ENCODE assay signal across 8 cellular contexts in the genomic region with DNA sequence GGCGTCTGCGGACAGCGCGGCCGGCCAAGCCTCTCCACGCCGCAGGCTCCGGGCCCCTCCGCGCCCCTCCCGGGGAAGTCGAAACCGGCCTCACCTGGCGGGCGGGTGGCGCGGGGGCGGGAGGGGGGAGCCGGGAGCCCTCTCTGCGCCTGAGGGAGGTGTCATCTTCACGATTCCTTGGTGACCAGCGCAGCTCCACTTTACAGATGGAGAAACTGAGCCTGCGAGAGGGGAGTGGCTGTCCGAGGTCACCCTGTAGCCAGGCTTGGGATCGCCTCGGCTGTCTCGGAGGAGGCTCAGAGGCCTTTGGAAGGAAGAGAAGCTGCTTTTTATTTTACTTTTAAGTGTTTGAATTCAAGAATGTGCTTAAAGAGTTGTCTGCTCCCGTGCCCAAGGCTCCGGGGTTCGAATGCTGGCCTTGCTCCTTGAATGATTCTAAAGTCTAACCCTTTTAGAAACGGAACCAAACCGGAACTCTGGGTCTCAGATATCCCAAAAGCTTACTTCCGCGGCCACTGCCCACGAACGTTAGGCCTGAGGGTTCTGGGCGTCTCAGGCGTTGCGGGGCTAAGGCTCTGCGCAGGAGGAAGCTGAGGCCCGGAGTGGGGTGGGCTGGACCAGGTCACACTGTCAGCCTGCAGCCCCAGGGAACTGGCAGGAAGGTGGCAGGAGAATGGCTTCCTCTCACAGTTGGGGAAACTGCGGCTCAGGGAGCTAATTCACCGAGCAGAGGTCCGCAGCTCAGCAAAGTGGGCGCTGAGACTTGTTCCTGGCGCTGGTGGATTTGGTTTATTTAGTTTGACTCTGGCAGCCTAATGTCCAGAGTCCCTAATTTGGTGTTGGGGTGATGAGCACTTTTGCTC. TPM values are rescaled to one million over a fixed set of nuclear protein-coding genes. Genes with fewer than 3 reads are reported as not detected.
DNase-seq lines count a peak whose midpoint lies in the region; ATAC-seq and TF ChIP-seq lines count a peak whose summit lies in the region.

No MANE protein-coding gene starts in this region.

- no peak overlapping the region for H2BK12ac ChIP-seq in neuronal stem cell (ENCODE audit: low read length)

- TF ChIP-seq POLR2A in Peyer's patch (IDR thresholded peaks at IDR 0.05): no peak

- H2BK15ac ChIP-seq in neuronal stem cell (ENCODE audit: low read length): no peak overlapping the region

- H2BK120ac ChIP-seq in neuronal stem cell (ENCODE audit: low read depth, low read length): peak overlapping the region; percentile 20

- no peak overlapping the region for H3K27ac ChIP-seq in ACC112 (ENCODE audit: low read depth, low read length)
- H3K27ac ChIP-seq in Peyer's patch: peak overlapping the region; percentile 80 to 97 (median 88)
- peak overlapping the region in 6 of 59 donors; percentile 19 to 52 (median 34) for H3K27ac ChIP-seq in dorsolateral prefrontal cortex
- no peak overlapping the region for H3K27ac ChIP-seq in neuronal stem cell (replicated peaks; ENCODE audit: low read length)

- H3K79me1 ChIP-seq in neuronal stem cell (ENCODE audit: low read depth, low read length): no peaks in the 10 kb centered on the region

- no CpG with 5 or more reads among the region's 46 CpGs for WGBS in neuronal stem cell (ENCODE audit: extremely low coverage in 2 of 2, insufficient read length in 2 of 2, insufficient replicate concordance in 1 of 2), 2 donors

- no peaks in the 10 kb centered on the region for H3K36me3 ChIP-seq in ACC112 (ENCODE audit: insufficient read depth, low read length)
- H3K36me3 ChIP-seq in Peyer's patch: no peaks in the 10 kb centered on the region
- H3K36me3 ChIP-seq in neuronal stem cell (replicated peaks in 1 of 2; ENCODE audit: control insufficient read depth in 2 of 2, insufficient read depth in 2 of 2, low read length in 2 of 2): no peaks in the 10 kb centered on the region

- H4K91ac ChIP-seq in neuronal stem cell (ENCODE audit: low read depth, low read length, poor library complexity): no peak overlapping the region

- H2AK5ac ChIP-seq in neuronal stem cell (ENCODE audit: low read depth, low read length): peak overlapping the region; percentile 49

- DNase-seq in Peyer's patch (peak in 2 of 3 donors; percentile 59 to 71), dorsolateral prefrontal cortex (no peak), neuronal stem cell (ENCODE audit: low spot score) (no peak), NCI-H526 (lab: John Stamatoyannopoulos, UW) (no peak), ureter (ENCODE audit: low spot score) (no peak)

- no peak overlapping the region for H3K9ac ChIP-seq in neuronal stem cell (ENCODE audit: low read depth, low read length, poor library complexity)

- TF ChIP-seq CTCF in Peyer's patch (IDR thresholded peaks at IDR 0.05) (no peak), dorsolateral prefrontal cortex (IDR thresholded peaks at IDR 0.05 in 54 of 56, conservative IDR thresholded peaks at IDR 0.05 in 2 of 56; ENCODE audit: low read depth in 1 of 56, partially characterized antibody in 56 of 56) (no peak)

- no peak overlapping the region for H2BK5ac ChIP-seq in neuronal stem cell (ENCODE audit: low read length)

- H3K23ac ChIP-seq in neuronal stem cell (ENCODE audit: low read depth, low read length, poor library complexity): no peak overlapping the region

- peak overlapping the region; percentile 95 for H3K18ac ChIP-seq in neuronal stem cell (ENCODE audit: low read length)

- H3K27me3 ChIP-seq in ACC112 (ENCODE audit: insufficient read depth, low read length) (no peaks in the 10 kb centered on the region), Peyer's patch (no peaks in the 10 kb centered on the region), dorsolateral prefrontal cortex (peaks cover 0 to 25% (median 8%) of the 10 kb centered on the region in 45 donors), neuronal stem cell (ENCODE audit: control insufficient read depth in 3 of 3, insufficient read depth in 3 of 3, low read depth in 1 of 3, low read length in 3 of 3) (peaks cover 0 to 69% (median 11%) of the 10 kb centered on the region in 3 experiments)

- peak overlapping the region; percentile 70 for H3K4me2 ChIP-seq in neuronal stem cell (ENCODE audit: insufficient read depth, low read length, poor library complexity, severe bottlenecking)

- H3K4me1 ChIP-seq in ACC112 (ENCODE audit: control insufficient read depth, insufficient read depth, low read length, unreplicated experiment) (peaks cover 16% of the 10 kb centered on the region), Peyer's patch (peaks cover 0 to 54% (median 48%) of the 10 kb centered on the region in 4 donors), neuronal stem cell (ENCODE audit: control insufficient read depth in 2 of 2, insufficient read depth in 1 of 2, low read depth in 1 of 2, low read length in 2 of 2) (peaks cover 0 to 3% of the 10 kb centered on the region in 2 donors)

- H3K4me3 ChIP-seq in ACC112 (ENCODE audit: low read depth, low read length) (peak overlapping the region; percentile 75), Peyer's patch (peak overlapping the region; percentile 62 to 71 (median 64)), dorsolateral prefrontal cortex (peak overlapping the region in 57 of 59 donors; percentile 15 to 64 (median 46)), neuronal stem cell (ENCODE audit: low read length in 2 of 2) (peak overlapping the region in 1 of 2 donors; percentile 70)

- H3K14ac ChIP-seq in neuronal stem cell (ENCODE audit: low read length): no peak overlapping the region

- H3K4ac ChIP-seq in neuronal stem cell (ENCODE audit: low read length): no peak overlapping the region

- no peak overlapping the region for H2AFZ ChIP-seq in ACC112 (ENCODE audit: low read length, unreplicated experiment)
- H2AFZ ChIP-seq in neuronal stem cell (ENCODE audit: low read length): no peak overlapping the region

- H3K79me2 ChIP-seq in ACC112 (ENCODE audit: control insufficient read depth, insufficient read depth, low read length, unreplicated experiment): no peaks in the 10 kb centered on the region

- no peaks in the 10 kb centered on the region for H3K9me3 ChIP-seq in Peyer's patch
- H3K9me3 ChIP-seq in neuronal stem cell (replicated peaks in 1 of 2; ENCODE audit: control insufficient read depth in 2 of 2, insufficient read depth in 1 of 2, low read depth in 1 of 2, low read length in 2 of 2): no peaks in the 10 kb centered on the region

- ATAC-seq in GM21447 (IDR thresholded peaks at IDR 0.05; ENCODE audit: unreplicated experiment): peak; percentile 18
- no peak for ATAC-seq in HG02870 (IDR thresholded peaks at IDR 0.05; ENCODE audit: unreplicated experiment)

- intact Hi-C loops in dorsolateral prefrontal cortex (cut with DNase I): no loop called here

- H4K8ac ChIP-seq in neuronal stem cell (ENCODE audit: low read depth, low read length): no peak overlapping the region

RNA-seq across cellular contexts. Expression of a gene that starts 0.8 kb away (rescaled TPM):
- total RNA-seq in Peyer's patch (10 to 100 TPM in 1 of 4 donors, 1 to 10 TPM in 3; 5.5 to 21.5 (median 7.9) TPM), dorsolateral prefrontal cortex (1 to 10 TPM in 108 of 120 experiments, under 1 TPM in 8, not detected in 4; 0.60 to 8.7 (median 2.7) TPM), ureter (3.0 TPM)
- 1.9 TPM for polyA plus RNA-seq in neuronal stem cell (2013, experiment 1 of 2)
- 2.0 TPM for polyA plus RNA-seq in neuronal stem cell (2013, experiment 2 of 2)

RNA-seq across cellular contexts. Expression of a gene that starts 36.7 kb away (rescaled TPM):
- total RNA-seq in Peyer's patch: 10 to 100 TPM; 34.7 to 74.4 (median 58.9) TPM
- total RNA-seq in dorsolateral prefrontal cortex: 10 to 100 TPM; 22.5 to 60.7 (median 38.7) TPM
- polyA plus RNA-seq in neuronal stem cell (2013, experiment 1 of 2): 23.2 TPM
- 20.4 TPM for polyA plus RNA-seq in neuronal stem cell (2013, experiment 2 of 2)
- 31.3 TPM for total RNA-seq in ureter

Comparison
In these comparisons a context has a peak if more than half of its experiments do, and no peak if none do; other contexts are left out.
1. H3K27ac ChIP-seq: peak in Peyer's patch (4 of 4); none in ACC112 (single experiment) and neuronal stem cell (single experiment).
2. DNase-seq: peak in Peyer's patch (2 of 3); none in dorsolateral prefrontal cortex (0 of 10), neuronal stem cell (single experiment), NCI-H526 (0 of 2) and ureter (single experiment).